ENCODE assay signal across 29 cellular contexts in genomic region chr14:105450864-105451720, GRCh38. TPM values are rescaled to one million over a fixed set of nuclear protein-coding genes. Genes with fewer than 3 reads are reported as not detected.
"Had no signal": no experiment of that assay in that cellular context is flagged by ENCODE, and none has a peak within 500 bp of the region (broad histone marks: within the 10 kb centered on the region; RNA-seq: fewer than 3 reads in every experiment).

No MANE protein-coding gene starts in this region.

- FAIRE-seq: islet of Langerhans had no signal

- H3K36me3 ChIP-seq: colonic mucosa, ovary had no signal

- H3K4me1 ChIP-seq: colonic mucosa, right lobe of liver had no signal

- H2AFZ ChIP-seq: hepatocyte had no signal

- H3K27me3 ChIP-seq: colonic mucosa, gastrocnemius medialis, heart left ventricle, hepatocyte, ovary, right lobe of liver, stomach, thyroid gland, vagina had no signal

- DNase-seq: colonic mucosa; effector CD8-positive, alpha-beta T cell; endodermal cell; foreskin fibroblast; gastrocnemius medialis; left colon; left ventricle myocardium inferior; naive thymus-derived CD4-positive, alpha-beta T cell; occipital lobe; posterior cingulate gyrus; psoas muscle; stimulated activated CD4-positive, alpha-beta T cell treated with anti-CD3 and anti-CD28 coated beads, Interleukin-12 subunit alpha, Interleukin-12 subunit beta, amount 100 ng/mL, for 4 hours; stimulated activated CD4-positive, alpha-beta T cell treated with anti-CD3 and anti-CD28 coated beads, Interleukin-1b, Interleukin-23, amount 100 ng/mL, for 48 hours; stimulated activated CD4-positive, alpha-beta T cell treated with anti-CD3 and anti-CD28 coated beads, Interleukin-4, amount 100 ng/mL, for 1 hour; stimulated activated naive CD4-positive, alpha-beta T cell treated with Interleukin-2 at 50 U/mL for 16 hours; stomach; thyroid gland; trophoblast cell had no signal

- H3K9me3 ChIP-seq: colonic mucosa, gastrocnemius medialis, heart left ventricle, left ventricle myocardium inferior, ovary, psoas muscle, right lobe of liver, stomach, thyroid gland, vagina had no signal

- H3K4me2 ChIP-seq: hepatocyte, smooth muscle cell had no signal

- H3K4me3 ChIP-seq: colonic mucosa, gastrocnemius medialis, heart left ventricle, hepatocyte, left ventricle myocardium inferior, lung, ovary, psoas muscle, right lobe of liver, smooth muscle cell, stomach, thyroid gland, vagina had no signal

- H3K27ac ChIP-seq: colonic mucosa, epithelial cell of prostate, gastrocnemius medialis, heart left ventricle, hepatocyte, left ventricle myocardium inferior, ovary, psoas muscle, right lobe of liver, stomach, thyroid gland, vagina had no signal

- H3K79me2 ChIP-seq: hepatocyte had no signal

- ATAC-seq: esophagus mucosa; gastrocnemius medialis; heart left ventricle; left colon; naive thymus-derived CD4-positive, alpha-beta T cell; psoas muscle; right lobe of liver; stimulated activated effector memory CD8-positive, alpha-beta T cell treated with anti-CD3 and anti-CD28 coated beads, Interleukin-12 subunit alpha, Interleukin-12 subunit beta, amount 100 ng/mL, for 72 hours had no signal

RNA-seq across cellular contexts. Expression of gene TEX22, which starts 52.8 kb away (rescaled TPM):
- total RNA-seq: gastrocnemius medialis, hepatocyte, vagina had no signal
